In the genomic region with DNA sequence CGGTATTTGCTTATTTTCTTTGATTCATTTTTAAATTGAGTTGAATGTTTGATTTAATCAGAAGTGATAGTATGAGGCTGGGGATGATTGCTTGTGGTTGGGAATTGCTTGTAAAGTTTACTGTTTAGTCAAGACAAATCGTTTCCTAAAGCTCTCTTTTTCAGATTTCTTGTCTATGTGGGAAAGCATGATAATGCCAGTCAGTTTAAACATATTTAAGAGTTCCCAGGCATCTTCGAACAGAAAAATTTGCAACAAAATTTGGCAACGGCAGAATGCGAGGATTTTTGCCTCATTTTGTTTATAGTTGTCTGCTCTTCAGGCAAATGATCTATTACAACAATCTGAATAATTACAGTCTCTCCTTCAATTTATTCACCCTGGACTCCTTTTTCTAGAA, we compare ENCODE assay signal across 16 cellular contexts. TPM values are rescaled to one million over a fixed set of nuclear protein-coding genes. Genes with fewer than 3 reads are reported as not detected.
DNase-seq lines count a peak whose midpoint lies in the region; ATAC-seq and TF ChIP-seq lines count a peak whose summit lies in the region.
"Had no signal": no experiment of that assay in that cellular context is flagged by ENCODE, and none has a peak within 500 bp of the region (broad histone marks: within the 10 kb centered on the region; RNA-seq: fewer than 3 reads in every experiment).

No MANE protein-coding gene starts in this region.

- no peak for TF ChIP-seq POLR2A in sigmoid colon (IDR thresholded peaks at IDR 0.05)

- H3K36me3 ChIP-seq in left lung (no peaks in the 10 kb centered on the region), sigmoid colon (no peaks in the 10 kb centered on the region)
- H3K36me3 ChIP-seq: adrenal gland, SJCRH30, tibial nerve had no signal

- intact Hi-C loops in left lung (cut with DNase I) = no loop called here
- intact Hi-C loops in sigmoid colon (cut with DNase I) = no loop called here

- no peak for TF ChIP-seq EP300 in sigmoid colon (IDR thresholded peaks at IDR 0.05)

- peak; percentile 29 for DNase-seq in EH (ENCODE audit: low read depth)
- DNase-seq in amniotic epithelial cell (ENCODE audit: low read depth) = peak; percentile 50
- DNase-seq in left lung = no peak
- no peak for DNase-seq in sigmoid colon
- DNase-seq in stimulated activated CD4-positive, alpha-beta T cell treated with anti-CD3 and anti-CD28 coated beads, Interleukin-4, amount 100 ng/mL, for 4 hours = no peak
- DNase-seq in ureter (ENCODE audit: low spot score) = no peak
- no peak for DNase-seq in NCI-H146 (lab: John Stamatoyannopoulos, UW)
- DNase-seq in NCI-H524 (lab: John Stamatoyannopoulos, UW) = no peak
- DNase-seq: activated CD8-positive, alpha-beta memory T cell treated with anti-CD3 and anti-CD28 coated beads, Interleukin-2, amount 10 ng/mL, durations not matched to agents 7 days and 5 days; central memory CD4-positive, alpha-beta T cell; NCI-H1048; NCI-H2081 treated with DMSO at 0.1 percent for 48 hours; NCI-H526 treated with DMSO at 0.1 percent for 48 hours; SJCRH30 had no signal

- H3K9me3 ChIP-seq in left lung (no peaks in the 10 kb centered on the region), sigmoid colon (no peaks in the 10 kb centered on the region)
- H3K9me3 ChIP-seq: adrenal gland, SJCRH30, tibial nerve had no signal

- H3K4me3 ChIP-seq in left lung = no peak overlapping the region
- H3K4me3 ChIP-seq in sigmoid colon = no peak overlapping the region
- H3K4me3 ChIP-seq: adrenal gland, SJCRH30 had no signal

- H3K4me1 ChIP-seq in left lung (peaks cover 32 to 96% of the 10 kb centered on the region in 2 donors), sigmoid colon (peaks cover 0 to 27% (median 18%) of the 10 kb centered on the region in 4 donors)
- H3K4me1 ChIP-seq: SJCRH30 had no signal

- ATAC-seq in left lung = no peak
- ATAC-seq: activated CD8-positive, alpha-beta memory T cell treated with anti-CD3 and anti-CD28 coated beads, Interleukin-2, amount 10 ng/mL, durations not matched to agents 7 days and 5 days had no signal

- H3K27me3 ChIP-seq in left lung (no peaks in the 10 kb centered on the region), sigmoid colon (no peaks in the 10 kb centered on the region)
- H3K27me3 ChIP-seq: adrenal gland, SJCRH30, tibial nerve had no signal

- 71 to 75% methylated on average over 5 of the region's 5 CpGs for WGBS in sigmoid colon, 2 donors

- TF ChIP-seq CTCF in left lung (IDR thresholded peaks at IDR 0.05) (no peak), sigmoid colon (IDR thresholded peaks at IDR 0.05) (no peak)

- H3K27ac ChIP-seq in left lung (peak overlapping the region; percentile 65 to 70), sigmoid colon (peak overlapping the region in 3 of 4 donors; percentile 12 to 53 (median 39))
- H3K27ac ChIP-seq: SJCRH30 had no signal

RNA-seq across cellular contexts. Expression of gene EPAS1, which starts 22.5 kb away (rescaled TPM):
- 100 to 1,000 TPM; 590 to 962 TPM for total RNA-seq in left lung
- total RNA-seq in sigmoid colon = 10 to 100 TPM; 56.8 to 97.8 (median 61.1) TPM
- 10 to 100 TPM; 57.8 to 82.8 (median 64.3) TPM for polyA plus RNA-seq in sigmoid colon
- total RNA-seq in ureter = 300 TPM

Comparison
In these comparisons a context has a peak if more than half of its experiments do, and no peak if none do; other contexts are left out.
1. DNase-seq: peak in EH (single experiment) and amniotic epithelial cell (single experiment); none in left lung (0 of 2), sigmoid colon (single experiment), stimulated activated CD4-positive, alpha-beta T cell treated with anti-CD3 and anti-CD28 coated beads, Interleukin-4, amount 100 ng/mL, for 4 hours (0 of 2), ureter (single experiment), NCI-H146 (single experiment) and NCI-H524 (0 of 2).